In the genomic region with DNA sequence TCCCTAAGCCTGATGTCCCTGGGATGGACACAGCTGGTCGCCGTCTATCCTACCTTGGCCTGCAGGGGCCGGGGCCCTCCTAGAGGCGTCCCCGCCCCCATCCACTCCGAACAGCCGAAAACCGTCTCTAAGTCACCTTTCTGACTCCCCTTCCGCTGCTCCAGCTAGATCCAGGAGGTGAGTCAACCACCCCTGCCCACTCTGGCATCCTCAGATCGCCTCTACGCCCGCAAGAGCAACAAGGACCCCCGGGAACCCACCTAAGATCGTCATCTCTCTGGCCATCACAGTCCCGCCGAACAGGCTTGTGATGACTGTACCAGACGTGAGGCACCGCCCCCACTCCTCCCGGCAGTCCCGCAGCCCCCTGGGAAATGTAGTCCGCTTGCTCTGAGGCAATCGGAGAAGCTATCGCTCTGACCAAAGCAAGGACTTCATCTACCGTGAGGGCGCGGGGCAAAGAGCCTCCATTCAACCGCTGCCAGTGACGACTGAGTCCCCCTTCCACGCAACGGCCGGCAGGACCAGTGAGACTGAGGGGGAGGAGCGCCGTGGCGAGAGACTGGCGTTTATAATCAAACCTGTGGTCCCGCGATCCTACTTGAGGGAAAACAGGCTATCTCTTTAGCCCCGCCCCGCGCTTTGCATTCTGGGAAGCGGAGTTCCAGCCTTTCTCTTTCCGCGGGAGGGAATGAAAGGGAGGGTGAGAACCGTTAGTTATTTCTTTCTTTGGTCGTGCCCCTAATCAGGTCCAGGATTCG, we compare ENCODE assay signal across 8 cellular contexts. TPM values are rescaled to one million over a fixed set of nuclear protein-coding genes. Genes with fewer than 3 reads are reported as not detected.
DNase-seq lines count a peak whose midpoint lies in the region; ATAC-seq and TF ChIP-seq lines count a peak whose summit lies in the region.

A gene with protein sequence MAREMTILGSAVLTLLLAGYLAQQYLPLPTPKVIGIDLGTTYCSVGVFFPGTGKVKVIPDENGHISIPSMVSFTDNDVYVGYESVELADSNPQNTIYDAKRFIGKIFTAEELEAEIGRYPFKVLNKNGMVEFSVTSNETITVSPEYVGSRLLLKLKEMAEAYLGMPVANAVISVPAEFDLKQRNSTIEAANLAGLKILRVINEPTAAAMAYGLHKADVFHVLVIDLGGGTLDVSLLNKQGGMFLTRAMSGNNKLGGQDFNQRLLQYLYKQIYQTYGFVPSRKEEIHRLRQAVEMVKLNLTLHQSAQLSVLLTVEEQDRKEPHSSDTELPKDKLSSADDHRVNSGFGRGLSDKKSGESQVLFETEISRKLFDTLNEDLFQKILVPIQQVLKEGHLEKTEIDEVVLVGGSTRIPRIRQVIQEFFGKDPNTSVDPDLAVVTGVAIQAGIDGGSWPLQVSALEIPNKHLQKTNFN (minus strand): TSS at position 312 of the 761 bp plus-strand sequence. CDS start 27 bp downstream, at position 285.

- no peaks in the 10 kb centered on the region for H3K9me3 ChIP-seq in suprapubic skin

- peak; percentile 98 for ATAC-seq in HG02571 (IDR thresholded peaks at IDR 0.05; ENCODE audit: unreplicated experiment)
- ATAC-seq in activated naive CD4-positive, alpha-beta T cell treated with anti-CD3 and anti-CD28 coated beads, Interleukin-2, amount 50 U/mL, for 72 hours: peak; percentile 95 to 97

- H3K36me3 ChIP-seq in GM06990 (ENCODE audit: control insufficient read depth, insufficient read depth, low read length) (0 out of 2 replicates have a peak, but pooled peaks cover under 1% of the 10 kb centered on the region), suprapubic skin (peaks cover 7% of the 10 kb centered on the region)

- peaks cover 35% of the 10 kb centered on the region for H3K4me1 ChIP-seq in suprapubic skin

- WGBS in suprapubic skin: 0% methylated on average over 34 of the region's 46 CpGs

- H3K9me3 Mint-ChIP-seq in activated naive CD4-positive, alpha-beta T cell treated with anti-CD3 and anti-CD28 coated beads, Interleukin-2, amount 50 U/mL, for 72 hours: no peaks in the 10 kb centered on the region

- TF ChIP-seq POLR2A in suprapubic skin (IDR thresholded peaks at IDR 0.05): peak in 1 of 2 donors; percentile 60

- H3K27ac Mint-ChIP-seq in activated naive CD4-positive, alpha-beta T cell treated with anti-CD3 and anti-CD28 coated beads, Interleukin-2, amount 50 U/mL, for 72 hours: peak within 1 kb of the TSS; percentile 99 to 100

- peaks cover 18 to 20% of the 10 kb centered on the region in 2 donors for H3K36me3 Mint-ChIP-seq in activated naive CD4-positive, alpha-beta T cell treated with anti-CD3 and anti-CD28 coated beads, Interleukin-2, amount 50 U/mL, for 72 hours

- H3K27me3 ChIP-seq in GM06990 (replicated peaks; ENCODE audit: control insufficient read depth, insufficient read depth, low read length) (no peaks in the 10 kb centered on the region), suprapubic skin (no peaks in the 10 kb centered on the region)

- peak within 1 kb of the TSS; percentile 86 for H3K27ac ChIP-seq in suprapubic skin

- H3K4me3 ChIP-seq in GM06990 (replicated peaks; ENCODE audit: low read depth, low read length): peak within 1 kb of the TSS; percentile 86
- H3K4me3 ChIP-seq in suprapubic skin: peak within 1 kb of the TSS; percentile 90

- no peak for TF ChIP-seq EP300 in suprapubic skin (IDR thresholded peaks at IDR 0.05)

- DNase-seq in GM06990 (ENCODE audit: extremely low read depth, insufficient read length) (peak; percentile 98), NCI-H1048 (lab: John Stamatoyannopoulos, UW) (peak; percentile 97), SKM-1 (lab: John Stamatoyannopoulos, UW; ENCODE audit: unreplicated experiment) (peak; percentile 98), globus pallidus (ENCODE audit: low spot score) (peak; percentile 100), nucleus accumbens (lab: John Stamatoyannopoulos, UW) (peak; percentile 95 to 100 (median 100)), suprapubic skin (ENCODE audit: low spot score in 2 of 2) (peak; percentile 99 to 100)
- DNase-seq in activated naive CD4-positive, alpha-beta T cell treated with anti-CD3 and anti-CD28 coated beads, Interleukin-2, amount 50 U/mL, for 72 hours (ENCODE audit: low spot score in 2 of 2): peak; percentile 95 to 99

- TF ChIP-seq CTCF in GM06990 (IDR thresholded peaks at IDR 0.05; ENCODE audit: insufficient read depth, low read length, poor library complexity, severe bottlenecking) (no peak), suprapubic skin (IDR thresholded peaks at IDR 0.05) (no peak)

RNA-seq across cellular contexts. Expression of the gene that starts here (rescaled TPM):
- 10 to 100 TPM; 35.6 to 40.8 TPM for total RNA-seq in activated naive CD4-positive, alpha-beta T cell treated with anti-CD3 and anti-CD28 coated beads, Interleukin-2, amount 50 U/mL, for 72 hours
- 1 to 10 TPM; 3.0 to 7.6 (median 7.2) TPM for total RNA-seq in suprapubic skin

Comparison
In these comparisons a context has a peak if more than half of its experiments do, and no peak if none do; other contexts are left out.
1. Peak in every context shown above with its lines: DNase-seq, ATAC-seq, H3K4me3 ChIP-seq and H3K27ac ChIP-seq.
2. RNA of the gene that starts here (total RNA-seq): 35.6 to 40.8 TPM in activated naive CD4-positive, alpha-beta T cell treated with anti-CD3 and anti-CD28 coated beads, Interleukin-2, amount 50 U/mL, for 72 hours; 3.0 to 7.6 TPM in suprapubic skin; every median in the first group is over 4 times any median in the second.